22 cellular contexts compared by ENCODE assay signal in genomic region chr14:95407342-95407741, GRCh38.
"Had no signal": no experiment of that assay in that cellular context is flagged by ENCODE, and none has a peak within 500 bp of the region (broad histone marks: within the 10 kb centered on the region; RNA-seq: fewer than 3 reads in every experiment).

No MANE protein-coding gene starts in this region.

- ATAC-seq: heart right ventricle; left cardiac atrium; naive thymus-derived CD4-positive, alpha-beta T cell; right lobe of liver had no signal

- DNase-seq: dermis blood vessel endothelial cell; effector memory CD4-positive, alpha-beta T cell; foreskin melanocyte; glutamatergic neuron; heart right ventricle; hippocampal formation; left cardiac atrium; midbrain; naive thymus-derived CD4-positive, alpha-beta T cell; nephron progenitor cell; occipital lobe; ovary; posterior cingulate gyrus; right lobe of liver; small intestine; stimulated activated CD4-positive, alpha-beta T cell treated with anti-CD3 and anti-CD28 coated beads, Interleukin-15, amount 100 ng/mL, for 24 hours; stimulated activated CD4-positive, alpha-beta T cell treated with anti-CD3 and anti-CD28 coated beads, Interleukin-2, amount 100 ng/mL, for 48 hours; stimulated activated naive CD4-positive, alpha-beta T cell treated with Interleukin-2 at 50 U/mL for 16 hours; stomach; thyroid gland; trophoblast cell had no signal

- H3K27me3 Mint-ChIP-seq: memory B cell; naive thymus-derived CD4-positive, alpha-beta T cell had no signal

- H3K9me3 Mint-ChIP-seq: memory B cell, nephron progenitor cell had no signal

- H3K27ac Mint-ChIP-seq: nephron progenitor cell had no signal

- H3K4me3 Mint-ChIP-seq: memory B cell; naive thymus-derived CD4-positive, alpha-beta T cell; nephron progenitor cell had no signal

- H3K4me1 Mint-ChIP-seq: naive thymus-derived CD4-positive, alpha-beta T cell had no signal
